Comparison of ENCODE assay signal across 8 cellular contexts in genomic region chr9:14616188-14616982, GRCh38.
DNase-seq lines count a peak whose midpoint lies in the region; ATAC-seq and TF ChIP-seq lines count a peak whose summit lies in the region.

No MANE protein-coding gene starts in this region.

- intact Hi-C loops in thyroid gland (cut with DNase I), result loop anchor here (10.0 kb wide), 1 partner anchor 148 kb away; no protein-coding TSS in a partner anchor

- TF ChIP-seq CTCF in AG09319 (IDR thresholded peaks at IDR 0.05; ENCODE audit: low read depth, low read length) (peak; percentile 72), thyroid gland (IDR thresholded peaks at IDR 0.05) (peak in 5 of 6 experiments; percentile 15 to 57 (median 45))

- WGBS in thyroid gland, 2 donors, result 56 to 67% methylated on average over 3 of the region's 3 CpGs

- no peak overlapping the region for H3K4me3 ChIP-seq in adipocyte (ENCODE audit: low read length)
- H3K4me3 ChIP-seq in thyroid gland (replicated peaks in 1 of 3), result no peak overlapping the region

- ATAC-seq in GM18502 (IDR thresholded peaks at IDR 0.05; ENCODE audit: poor library complexity, unreplicated experiment) (peak; percentile 87), HG02884 (IDR thresholded peaks at IDR 0.05; ENCODE audit: unreplicated experiment) (peak; percentile 90)

- TF ChIP-seq POLR2A in thyroid gland (IDR thresholded peaks at IDR 0.05), result no peak

- H3K9me3 ChIP-seq in adipocyte (ENCODE audit: control insufficient read depth, low read length), result no peaks in the 10 kb centered on the region
- no peaks in the 10 kb centered on the region for H3K9me3 ChIP-seq in thyroid gland

- H3K27ac ChIP-seq in thyroid gland, result no peak overlapping the region

- H3K36me3 ChIP-seq in adipocyte (ENCODE audit: control insufficient read depth, insufficient read depth, low read length, severe bottlenecking) (no peaks in the 10 kb centered on the region), thyroid gland (no peaks in the 10 kb centered on the region)

- no peaks in the 10 kb centered on the region for H3K4me1 ChIP-seq in adipocyte (ENCODE audit: control insufficient read depth, insufficient read depth, low read length)
- no peaks in the 10 kb centered on the region for H3K4me1 ChIP-seq in thyroid gland

- H3K27me3 ChIP-seq in adipocyte (replicated peaks; ENCODE audit: control insufficient read depth, insufficient read depth, low read length), result no peaks in the 10 kb centered on the region
- no peaks in the 10 kb centered on the region for H3K27me3 ChIP-seq in thyroid gland

- DNase-seq in AG09319 (ENCODE audit: extremely low read depth, low read depth) (peak; percentile 39), NCI-H1694 (lab: John Stamatoyannopoulos, UW) (peak; percentile 73), adipocyte (ENCODE audit: low read depth) (peak; percentile 79), iPS DF 19.7 (ENCODE audit: low read depth, low spot score) (peak; percentile 17), thyroid gland (no peak)
- no peak for DNase-seq in stimulated activated CD4-positive, alpha-beta T cell treated with anti-CD3 and anti-CD28 coated beads, Interleukin-12 subunit alpha, Interleukin-12 subunit beta, amount 100 ng/mL, for 4 hours

- no peak overlapping the region for H3K9ac ChIP-seq in adipocyte (ENCODE audit: low read length)

Comparison
In these comparisons a context has a peak if more than half of its experiments do, and no peak if none do; other contexts are left out.
1. DNase-seq: peak in AG09319 (single experiment), NCI-H1694 (single experiment), adipocyte (single experiment) and iPS DF 19.7 (single experiment); none in thyroid gland (0 of 2) and stimulated activated CD4-positive, alpha-beta T cell treated with anti-CD3 and anti-CD28 coated beads, Interleukin-12 subunit alpha, Interleukin-12 subunit beta, amount 100 ng/mL, for 4 hours (single experiment).